28 cellular contexts compared by ENCODE assay signal in the genomic region with DNA sequence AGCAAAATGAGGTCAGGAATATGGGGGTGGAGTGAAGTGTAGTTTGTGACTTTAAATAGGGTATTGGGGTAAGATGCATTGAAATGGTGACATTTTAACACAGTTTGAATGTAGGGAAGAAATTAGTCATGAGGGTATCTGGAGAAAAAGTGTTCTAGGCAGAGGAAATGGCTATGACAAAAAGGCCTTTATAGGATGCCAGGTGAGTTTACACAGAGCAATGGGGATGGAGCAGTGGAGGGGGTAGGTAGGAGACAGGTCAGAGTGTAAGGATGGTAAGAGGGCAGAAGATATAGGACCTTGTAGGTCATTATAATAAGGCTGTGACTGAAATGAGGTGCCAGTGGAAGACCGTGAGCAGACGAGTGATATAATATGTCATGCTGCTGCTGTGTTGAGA. TPM values are rescaled to one million over a fixed set of nuclear protein-coding genes. Genes with fewer than 3 reads are reported as not detected.
A peak's percentile ranks its signal among the peaks of the same experiment; 100 is the strongest.
DNase-seq lines count a peak whose midpoint lies in the region; ATAC-seq and TF ChIP-seq lines count a peak whose summit lies in the region.
"Had no signal": no experiment of that assay in that cellular context is flagged by ENCODE, and none has a peak within 500 bp of the region (broad histone marks: within the 10 kb centered on the region; RNA-seq: fewer than 3 reads in every experiment).

No MANE protein-coding gene starts in this region.

- no peak for TF ChIP-seq POLR2A in uterus (IDR thresholded peaks at IDR 0.05)

- H3K4me3 ChIP-seq in uterus = no peak overlapping the region
- H3K4me3 ChIP-seq: BLaER1 treated with 17β-estradiol and CSF1 and Interleukin-3, amounts not matched to agents 10 nM and 100 nM; K562; sigmoid colon; transverse colon had no signal

- H3K27ac ChIP-seq in uterus = peak overlapping the region; percentile 23 to 42
- H3K27ac ChIP-seq: BLaER1 treated with 17β-estradiol and CSF1 and Interleukin-3, amounts not matched to agents 10 nM and 100 nM had no signal

- TF ChIP-seq CTCF in nephron (IDR thresholded peaks at IDR 0.05; ENCODE audit: unreplicated experiment in 3 of 3) (no peak), uterus (IDR thresholded peaks at IDR 0.05) (no peak)

- peak overlapping the region; percentile 84 for H3K27ac Mint-ChIP-seq in activated naive CD8-positive, alpha-beta T cell treated with anti-CD3 and anti-CD28 coated beads, Interleukin-2, amount 50 U/mL, for 24 hours
- peak overlapping the region; percentile 31 to 72 (median 51) for H3K27ac Mint-ChIP-seq in nephron
- H3K27ac Mint-ChIP-seq: activated naive CD8-positive, alpha-beta T cell treated with anti-CD3 and anti-CD28 coated beads, Interleukin-2, amount 10 ng/mL, durations not matched to agents 7 days and 5 days; dendritic cell treated with granulocyte-macrophage colony-stimulating factor and Interleukin-4, amounts not matched to agents 40 ng/mL and 50 ng/mL, for 4 days; endodermal cell had no signal

- H3K4me1 ChIP-seq in uterus = no peaks in the 10 kb centered on the region
- H3K4me1 ChIP-seq: BLaER1 treated with 17β-estradiol and CSF1 and Interleukin-3, amounts not matched to agents 10 nM and 100 nM; Caco-2 had no signal

- H3K36me3 Mint-ChIP-seq in activated naive CD8-positive, alpha-beta T cell treated with anti-CD3 and anti-CD28 coated beads, Interleukin-2, amount 50 U/mL, for 24 hours (ENCODE audit: low read depth) = peaks cover 17% of the 10 kb centered on the region
- H3K36me3 Mint-ChIP-seq in nephron (ENCODE audit: low read depth) = peaks cover 17% of the 10 kb centered on the region

- H3K9me3 Mint-ChIP-seq in activated naive CD8-positive, alpha-beta T cell treated with anti-CD3 and anti-CD28 coated beads, Interleukin-2, amount 50 U/mL, for 24 hours = no peaks in the 10 kb centered on the region
- H3K9me3 Mint-ChIP-seq in nephron = no peaks in the 10 kb centered on the region
- H3K9me3 Mint-ChIP-seq: activated naive CD8-positive, alpha-beta T cell treated with anti-CD3 and anti-CD28 coated beads, Interleukin-2, amount 10 ng/mL, durations not matched to agents 7 days and 5 days; dendritic cell treated with granulocyte-macrophage colony-stimulating factor and Interleukin-4, amounts not matched to agents 40 ng/mL and 50 ng/mL, for 4 days; endodermal cell had no signal

- no peaks in the 10 kb centered on the region for H3K27me3 Mint-ChIP-seq in activated naive CD8-positive, alpha-beta T cell treated with anti-CD3 and anti-CD28 coated beads, Interleukin-2, amount 50 U/mL, for 24 hours
- H3K27me3 Mint-ChIP-seq in nephron (ENCODE audit: low read depth) = no peaks in the 10 kb centered on the region
- H3K27me3 Mint-ChIP-seq: activated naive CD8-positive, alpha-beta T cell treated with anti-CD3 and anti-CD28 coated beads, Interleukin-2, amount 10 ng/mL, durations not matched to agents 7 days and 5 days; dendritic cell treated with granulocyte-macrophage colony-stimulating factor and Interleukin-4, amounts not matched to agents 40 ng/mL and 50 ng/mL, for 4 days had no signal

- no peaks in the 10 kb centered on the region for H3K36me3 ChIP-seq in uterus

- peak overlapping the region; percentile 40 for H3K4me3 Mint-ChIP-seq in activated naive CD8-positive, alpha-beta T cell treated with anti-CD3 and anti-CD28 coated beads, Interleukin-2, amount 50 U/mL, for 24 hours
- H3K4me3 Mint-ChIP-seq in nephron = no peak overlapping the region
- H3K4me3 Mint-ChIP-seq: activated naive CD8-positive, alpha-beta T cell treated with anti-CD3 and anti-CD28 coated beads, Interleukin-2, amount 10 ng/mL, durations not matched to agents 7 days and 5 days; dendritic cell treated with granulocyte-macrophage colony-stimulating factor and Interleukin-4, amounts not matched to agents 40 ng/mL and 50 ng/mL, for 4 days; endodermal cell had no signal

- intact Hi-C loops in Right ventricle myocardium inferior (cut with DNase I) = no loop called here
- intact Hi-C loops in left cardiac atrium (cut with DNase I) = no loop called here
- intact Hi-C loops in uterus (cut with DNase I; ENCODE audit: low total_unique reads) = no loop called here

- ATAC-seq in Right ventricle myocardium inferior (peak; percentile 40), left cardiac atrium (no peak)
- peak; percentile 76 for ATAC-seq in activated naive CD8-positive, alpha-beta T cell treated with anti-CD3 and anti-CD28 coated beads, Interleukin-2, amount 50 U/mL, for 24 hours
- ATAC-seq: esophagus mucosa, K562, PC-3 had no signal

- no peaks in the 10 kb centered on the region for H3K27me3 ChIP-seq in uterus
- H3K27me3 ChIP-seq: BLaER1 treated with 17β-estradiol and CSF1 and Interleukin-3, amounts not matched to agents 10 nM and 100 nM; sigmoid colon; transverse colon had no signal

- peaks cover 31% of the 10 kb centered on the region for H3K4me1 Mint-ChIP-seq in activated naive CD8-positive, alpha-beta T cell treated with anti-CD3 and anti-CD28 coated beads, Interleukin-2, amount 50 U/mL, for 24 hours
- H3K4me1 Mint-ChIP-seq in nephron = peaks cover 15% of the 10 kb centered on the region
- H3K4me1 Mint-ChIP-seq: endodermal cell had no signal

- no peaks in the 10 kb centered on the region for H3K9me3 ChIP-seq in uterus
- H3K9me3 ChIP-seq: BLaER1 treated with 17β-estradiol and CSF1 and Interleukin-3, amounts not matched to agents 10 nM and 100 nM; Caco-2; sigmoid colon; transverse colon had no signal

- DNase-seq in Right ventricle myocardium inferior (ENCODE audit: missing footprints) (no peak), left cardiac atrium (no peak), uterus (no peak), GF-D8 (lab: John Stamatoyannopoulos, UW) (no peak), medulla oblongata (ENCODE audit: extremely low spot score) (no peak)
- no peak for DNase-seq in activated naive CD8-positive, alpha-beta T cell treated with anti-CD3 and anti-CD28 coated beads, Interleukin-2, amount 50 U/mL, for 24 hours
- DNase-seq: activated naive CD8-positive, alpha-beta T cell treated with anti-CD3 and anti-CD28 coated beads, Interleukin-2, amount 10 ng/mL, durations not matched to agents 7 days and 5 days; Caco-2; central memory CD4-positive, alpha-beta T cell; endodermal cell; foreskin melanocyte; mammary epithelial cell; NCI-H1105; NCI-H1930; NCI-H524 treated with DMSO at 0.1 percent for 48 hours; NK-92 treated with Interleukin-12 subunit alpha and Interleukin-12 subunit beta, amount 100 ng/mL, for 24 hours; PC-3; posterior cingulate gyrus; sigmoid colon; stimulated activated CD4-positive, alpha-beta T cell treated with anti-CD3 and anti-CD28 coated beads, Interleukin-15, amount 100 ng/mL, for 24 hours; stimulated activated naive CD4-positive, alpha-beta T cell treated with Interleukin-2 at 50 U/mL for 16 hours; T1000; transverse colon had no signal

RNA-seq across cellular contexts. Expression of gene HEATR5A, which starts 30.4 kb away (rescaled TPM):
- total RNA-seq in Right ventricle myocardium inferior (48.1 TPM), left cardiac atrium (10 to 100 TPM; 42.4 to 46.6 TPM), uterus (10 to 100 TPM; 14.6 to 56.8 (median 38.8) TPM)

Comparison
In these comparisons a context has a peak if more than half of its experiments do, and no peak if none do; other contexts are left out.
1. ATAC-seq: peak in Right ventricle myocardium inferior (single experiment) and activated naive CD8-positive, alpha-beta T cell treated with anti-CD3 and anti-CD28 coated beads, Interleukin-2, amount 50 U/mL, for 24 hours (single experiment); none in left cardiac atrium (0 of 2).